ENCODE assay signal across 8 cellular contexts in genomic region chr17:7014995-7015586, GRCh38. TPM values are rescaled to one million over a fixed set of nuclear protein-coding genes. Genes with fewer than 3 reads are reported as not detected.
A peak's percentile ranks its signal among the peaks of the same experiment; 100 is the strongest.
DNase-seq lines count a peak whose midpoint lies in the region; ATAC-seq and TF ChIP-seq lines count a peak whose summit lies in the region.

No MANE protein-coding gene starts in this region.

- H3K4ac ChIP-seq in mesendoderm (ENCODE audit: low read depth, low read length) = peak overlapping the region; percentile 66

- no peak for TF ChIP-seq CTCF in breast epithelium (IDR thresholded peaks at IDR 0.05)

- DNase-seq in NCI-H82 (lab: John Stamatoyannopoulos, UW) (peak; percentile 63), NCI-H82 treated with DMSO at 0.1 percent for 48 hours (lab: John Stamatoyannopoulos, UW; ENCODE audit: unreplicated experiment) (no peak), UCSD-AML1 (lab: John Stamatoyannopoulos, UW; ENCODE audit: unreplicated experiment) (peak; percentile 77), breast epithelium (ENCODE audit: low spot score in 2 of 2) (no peak), mesendoderm (peak; percentile 42), SHP77 treated with DMSO at 0.1 percent for 48 hours (lab: John Stamatoyannopoulos, UW) (no peak)
- peak; percentile 85 for DNase-seq in stimulated activated CD8-positive, alpha-beta memory T cell treated with anti-CD3 and anti-CD28 coated beads, Interleukin-4, amount 100 ng/mL, for 48 hours

- no CpG with 5 or more reads among the region's 40 CpGs for WGBS in mesendoderm (ENCODE audit: extremely low coverage, insufficient coverage, low lambda C conversion rate)

- no peak overlapping the region for H2BK120ac ChIP-seq in mesendoderm (ENCODE audit: low read depth, low read length)

- peak overlapping the region; percentile 85 for H3K4me2 ChIP-seq in mesendoderm (ENCODE audit: low read length)

- peaks cover 23% of the 10 kb centered on the region for H3K79me2 ChIP-seq in mesendoderm (ENCODE audit: control insufficient read depth, insufficient read depth, low read length)

- H3K4me3 ChIP-seq in breast epithelium (peak overlapping the region; percentile 67 to 93 (median 87)), mesendoderm (ENCODE audit: low read length) (peak overlapping the region; percentile 82)

- H3K27ac ChIP-seq in breast epithelium (peak overlapping the region; percentile 97 to 100), mesendoderm (ENCODE audit: low read depth, low read length) (peak overlapping the region; percentile 7)

- H3K36me3 ChIP-seq in breast epithelium (no peaks in the 10 kb centered on the region), mesendoderm (ENCODE audit: control insufficient read depth, insufficient read depth, low read length) (no peaks in the 10 kb centered on the region)

- H2BK5ac ChIP-seq in mesendoderm (ENCODE audit: low read length) = no peak overlapping the region

- intact Hi-C loops in breast epithelium (cut with DNase I; ENCODE audit: low total_unique reads) = no loop called here

- H3K79me1 ChIP-seq in mesendoderm (ENCODE audit: low read length) = peaks cover 22% of the 10 kb centered on the region

- peak overlapping the region; percentile 91 for H3K23ac ChIP-seq in mesendoderm (ENCODE audit: low read length)

- H3K9me3 ChIP-seq in breast epithelium = no peaks in the 10 kb centered on the region

- ATAC-seq in HG03159 (IDR thresholded peaks at IDR 0.05; ENCODE audit: unreplicated experiment) = peak; percentile 10

- peak overlapping the region; percentile 55 for H3K18ac ChIP-seq in mesendoderm (ENCODE audit: low read length)

- H3K27me3 ChIP-seq in breast epithelium = no peaks in the 10 kb centered on the region
- H3K27me3 ChIP-seq in mesendoderm (ENCODE audit: insufficient read depth, low read length, poor library complexity) = no peaks in the 10 kb centered on the region

- H3K4me1 ChIP-seq in breast epithelium (peaks cover 24 to 29% of the 10 kb centered on the region in 2 donors), mesendoderm (ENCODE audit: control insufficient read depth, low read depth, low read length) (peaks cover 6% of the 10 kb centered on the region)

- H2AK5ac ChIP-seq in mesendoderm (ENCODE audit: low read length) = no peak overlapping the region

- peak overlapping the region; percentile 93 for H3K9ac ChIP-seq in mesendoderm (ENCODE audit: low read length)

- TF ChIP-seq POLR2A in breast epithelium (IDR thresholded peaks at IDR 0.05) = no peak

- H3K56ac ChIP-seq in mesendoderm (ENCODE audit: low read length) = peak overlapping the region; percentile 96

- no peak overlapping the region for H4K5ac ChIP-seq in mesendoderm (ENCODE audit: low read length)

- H4K8ac ChIP-seq in mesendoderm (ENCODE audit: low read depth, low read length) = no peak overlapping the region

- no peak overlapping the region for H2BK15ac ChIP-seq in mesendoderm (replicated peaks; ENCODE audit: low read depth)

RNA-seq across cellular contexts. Expression of gene RNASEK, which starts 2.7 kb away (rescaled TPM):
- 100 to 1,000 TPM in 1 of 3 donors, 10 to 100 TPM in 2; 18.7 to 154 (median 93.4) TPM for total RNA-seq in breast epithelium
- 250 TPM for polyA plus RNA-seq in mesendoderm (2013, experiment 1 of 2)
- polyA plus RNA-seq in mesendoderm (2013, experiment 2 of 2) = 245 TPM

RNA-seq across cellular contexts. Expression of gene BCL6B, which starts 7.8 kb away (rescaled TPM):
- 1 to 10 TPM; 1.4 to 5.9 (median 4.1) TPM for total RNA-seq in breast epithelium
- polyA plus RNA-seq in mesendoderm (2013, experiment 1 of 2) = 0.87 TPM
- 1.1 TPM for polyA plus RNA-seq in mesendoderm (2013, experiment 2 of 2)

RNA-seq across cellular contexts. Expression of gene ALOX12, which starts 19.2 kb away (rescaled TPM):
- not detected for total RNA-seq in breast epithelium
- 0.95 TPM for polyA plus RNA-seq in mesendoderm (2013, experiment 1 of 2)
- 0.87 TPM for polyA plus RNA-seq in mesendoderm (2013, experiment 2 of 2)

RNA-seq across cellular contexts. Expression of gene SLC16A13, which starts 20.7 kb away (rescaled TPM):
- total RNA-seq in breast epithelium = 1 to 10 TPM in 2 of 3 donors, under 1 TPM in 1; 0.32 to 3.5 (median 2.6) TPM
- 5.8 TPM for polyA plus RNA-seq in mesendoderm (2013, experiment 1 of 2)
- 5.3 TPM for polyA plus RNA-seq in mesendoderm (2013, experiment 2 of 2)

RNA-seq across cellular contexts. Expression of gene SLC16A11, which starts 28.8 kb away (rescaled TPM):
- 1 to 10 TPM in 2 of 3 donors, not detected in 1; 1.5 to 3.6 TPM for total RNA-seq in breast epithelium
- polyA plus RNA-seq in mesendoderm (2013, experiment 1 of 2) = 0.06 TPM
- 0.03 TPM for polyA plus RNA-seq in mesendoderm (2013, experiment 2 of 2)

Comparison
In these comparisons a context has a peak if more than half of its experiments do, and no peak if none do; other contexts are left out.
1. DNase-seq: peak in NCI-H82 (single experiment), UCSD-AML1 (single experiment), mesendoderm (single experiment) and stimulated activated CD8-positive, alpha-beta memory T cell treated with anti-CD3 and anti-CD28 coated beads, Interleukin-4, amount 100 ng/mL, for 48 hours (single experiment); none in NCI-H82 treated with DMSO at 0.1 percent for 48 hours (single experiment), breast epithelium (0 of 2) and SHP77 treated with DMSO at 0.1 percent for 48 hours (single experiment).